9 cellular contexts compared by ENCODE assay signal in the genomic region with DNA sequence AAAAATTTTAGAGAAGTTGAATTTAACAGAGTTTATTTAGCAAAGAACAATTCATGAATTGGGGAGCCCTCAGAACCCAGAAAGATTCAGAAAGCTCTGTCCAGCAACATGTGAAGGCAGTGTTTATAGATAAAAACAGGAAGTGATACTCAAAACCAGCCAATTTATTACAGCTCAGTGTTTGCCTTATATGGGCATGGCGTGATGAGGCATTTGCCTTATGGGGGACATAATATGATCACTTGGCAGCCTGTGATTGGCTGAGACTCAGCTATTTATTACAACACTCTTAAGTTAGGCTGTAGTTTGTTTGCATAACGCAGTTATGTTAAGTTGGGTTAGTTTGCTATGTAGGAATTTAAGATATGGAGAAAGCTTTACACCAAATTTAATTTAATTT. TPM values are rescaled to one million over a fixed set of nuclear protein-coding genes. Genes with fewer than 3 reads are reported as not detected.
DNase-seq lines count a peak whose midpoint lies in the region; ATAC-seq and TF ChIP-seq lines count a peak whose summit lies in the region.
"Had no signal": no experiment of that assay in that cellular context is flagged by ENCODE, and none has a peak within 500 bp of the region (broad histone marks: within the 10 kb centered on the region; RNA-seq: fewer than 3 reads in every experiment).

No MANE protein-coding gene starts in this region.

- H3F3A ChIP-seq in SU-DHL-6 (ENCODE audit: insufficient read depth) = peaks cover 33% of the 10 kb centered on the region

- H3K4me3 ChIP-seq in SU-DHL-6 (ENCODE audit: insufficient read depth, low read length, poor library complexity, severe bottlenecking) (peak overlapping the region; percentile 21), mucosa of descending colon (no peak overlapping the region)

- intact Hi-C loops in mucosa of descending colon (cut with DNase I, micrococcal nuclease) = no loop called here

- H3K9me2 ChIP-seq in SU-DHL-6 (replicated peaks; ENCODE audit: insufficient read depth, low read length) = no peaks in the 10 kb centered on the region

- H4K20me1 ChIP-seq in SU-DHL-6 (ENCODE audit: low read depth, low read length) = no peaks in the 10 kb centered on the region

- POLR2A ChIA-PET in HEK293T (lab: Yijun Ruan, JAX) = no interaction called here

- peak; percentile 52 for ATAC-seq in GM18502 (IDR thresholded peaks at IDR 0.05; ENCODE audit: poor library complexity, unreplicated experiment)
- ATAC-seq in mucosa of descending colon = peak; percentile 59
- ATAC-seq in GM18868 (IDR thresholded peaks at IDR 0.05; ENCODE audit: unreplicated experiment) = no peak

- no peaks in the 10 kb centered on the region for H3K27me3 ChIP-seq in SU-DHL-6 (ENCODE audit: low read length)

- H3K9me3 ChIP-seq in SU-DHL-6 (ENCODE audit: insufficient read depth, low read length) (peaks cover 22% of the 10 kb centered on the region; the same call in 1 of the 2 replicates), mucosa of descending colon (no peaks in the 10 kb centered on the region)

- peak overlapping the region; percentile 17 for H2AFZ ChIP-seq in SU-DHL-6 (ENCODE audit: low read depth, low read length, severe bottlenecking)

- no peaks in the 10 kb centered on the region for H3K79me2 ChIP-seq in SU-DHL-6 (ENCODE audit: insufficient read depth, low read length)

- TF ChIP-seq CTCF in SU-DHL-6 (IDR thresholded peaks at IDR 0.05; ENCODE audit: insufficient read depth, low read length, poor library complexity, severe bottlenecking) = no peak
- TF ChIP-seq CTCF in mucosa of descending colon (IDR thresholded peaks at IDR 0.05) = no peak

- H3K4me1 ChIP-seq in mucosa of descending colon (ENCODE audit: low read depth) = no peaks in the 10 kb centered on the region

- peak overlapping the region; percentile 83 for H3K27ac ChIP-seq in SU-DHL-6 (ENCODE audit: low read depth, low read length)

- peak; percentile 57 for DNase-seq in HT1080 (ENCODE audit: low read depth)
- DNase-seq in mucosa of descending colon = peak in 1 of 3 donors; percentile 28
- DNase-seq in stimulated activated CD4-positive, alpha-beta T cell treated with anti-CD3 and anti-CD28 coated beads, Interleukin-4, amount 100 ng/mL, for 1 hour = no peak
- no peak for DNase-seq in cerebellar cortex (ENCODE audit: low spot score)
- no peak for DNase-seq in HEK293T (ENCODE audit: extremely low spot score)
- DNase-seq: activated CD4-positive, alpha-beta T cell treated with anti-CD3 and anti-CD28 coated beads, Interleukin-2, amount 10 ng/mL, durations not matched to agents 7 days and 5 days had no signal

- peak overlapping the region; percentile 34 for H3K4me2 ChIP-seq in SU-DHL-6 (ENCODE audit: low read depth, low read length, poor library complexity, severe bottlenecking)

- CTCF ChIA-PET in HEK293T (lab: Yijun Ruan, JAX) = interaction anchor here (1.2 kb wide), 1 partner anchor 11 kb away, joined by 3 read pairs; no protein-coding TSS in a partner anchor

- H3K36me3 ChIP-seq in SU-DHL-6 (ENCODE audit: low read length) (peaks cover 55% of the 10 kb centered on the region), mucosa of descending colon (ENCODE audit: low read depth) (no peaks in the 10 kb centered on the region)

- H3K9ac ChIP-seq in SU-DHL-6 (ENCODE audit: low read length) = no peak overlapping the region

TF ChIP-seq in HEK293T, 16 proteins besides CTCF, POLR2A, EP300 and RAD21:
- no peak for TF ChIP-seq FOXA1 (IDR thresholded peaks at IDR 0.05)
- no peak for TF ChIP-seq FOXM1 (IDR thresholded peaks at IDR 0.05; ENCODE audit: borderline replicate concordance)
- TF ChIP-seq NFRKB (IDR thresholded peaks at IDR 0.05) = no peak
- no peak for TF ChIP-seq ARNT (IDR thresholded peaks at IDR 0.05)
- TF ChIP-seq LEF1 (IDR thresholded peaks at IDR 0.05; ENCODE audit: borderline replicate concordance) = no peak
- no peak for TF ChIP-seq HDGF (IDR thresholded peaks at IDR 0.05; ENCODE audit: borderline replicate concordance)
- no peak for TF ChIP-seq FOXK2 (IDR thresholded peaks at IDR 0.05)

RNA-seq across cellular contexts. Expression of gene HLA-DPA1, which starts 11.5 kb away (rescaled TPM):
- 2.2 and 8.9 TPM in 2 replicates for total RNA-seq in HT1080 (2014; rRNA removed; shearing (Covaris generic))
- 7.0 and 8.3 TPM in 2 replicates for polyA plus RNA-seq in HT1080 (2015; cell fraction: cytosol; rRNA removed)
- polyA plus RNA-seq in HT1080 (2015; cell fraction: nucleus; rRNA removed) = 8.8 and 9.3 TPM in 2 replicates
- total RNA-seq in mucosa of descending colon = 10 to 100 TPM; 46.6 to 62.0 (median 49.9) TPM

RNA-seq across cellular contexts. Expression of gene HLA-DPB1, which starts 13.8 kb away (rescaled TPM):
- total RNA-seq in HT1080 (2014; rRNA removed; shearing (Covaris generic)) = 12.7 and 33.5 TPM in 2 replicates
- polyA plus RNA-seq in HT1080 (2015; cell fraction: cytosol; rRNA removed) = 11.7 and 14.2 TPM in 2 replicates
- polyA plus RNA-seq in HT1080 (2015; cell fraction: nucleus; rRNA removed) = 7.1 and 16.0 TPM in 2 replicates
- 10 to 100 TPM; 31.2 to 55.0 (median 51.2) TPM for total RNA-seq in mucosa of descending colon

RNA-seq across cellular contexts. Expression of gene HLA-DOA, which starts 52.6 kb away (rescaled TPM):
- total RNA-seq in HT1080 (2014; rRNA removed; shearing (Covaris generic)) = not detected in 2 replicates
- polyA plus RNA-seq in HT1080 (2015; cell fraction: cytosol; rRNA removed) = 0.09 TPM in 1 of 2 replicates, not detected in the other
- polyA plus RNA-seq in HT1080 (2015; cell fraction: nucleus; rRNA removed) = 0.11 and 0.28 TPM in 2 replicates
- total RNA-seq in mucosa of descending colon = 1 to 10 TPM; 1.8 to 4.0 (median 3.2) TPM
